Comparison of ENCODE assay signal across 2 cellular contexts in the genomic region with DNA sequence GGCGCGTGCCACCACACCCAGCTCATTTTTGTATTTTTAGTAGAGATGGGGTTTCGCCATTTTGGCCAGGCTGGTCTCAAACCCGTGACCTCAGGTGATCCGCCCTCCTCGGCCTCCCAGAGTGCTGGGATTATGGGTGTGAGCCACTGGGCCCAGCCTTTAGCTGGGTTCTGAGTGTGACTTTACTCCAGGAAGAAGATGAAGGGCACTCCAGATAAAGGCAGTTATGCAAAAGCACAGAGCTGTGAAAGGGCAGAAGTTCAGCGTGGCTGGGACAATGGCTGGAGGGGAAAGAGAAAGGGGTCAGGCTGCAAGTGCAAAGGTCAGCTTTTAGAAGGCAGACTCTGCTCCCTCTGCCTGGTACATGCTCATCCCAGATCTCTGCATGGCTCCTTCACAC.
TF ChIP-seq lines count a peak whose summit lies in the region.

No MANE protein-coding gene starts in this region.

TF ChIP-seq in GM23338, 12 proteins besides CTCF, POLR2A, EP300 and RAD21:
- TF ChIP-seq JUNB (IDR thresholded peaks at IDR 0.05; ENCODE audit: unreplicated experiment) (no peak), NANOG (IDR thresholded peaks at IDR 0.05; ENCODE audit: borderline replicate concordance) (no peak), EZH2phosphoT487 (IDR thresholded peaks at IDR 0.05; ENCODE audit: unreplicated experiment) (no peak), ETS1 (IDR thresholded peaks at IDR 0.05) (no peak), EZH2 (IDR thresholded peaks at IDR 0.05; ENCODE audit: low read depth, unreplicated experiment) (no peak), REST (IDR thresholded peaks at IDR 0.05; ENCODE audit: unreplicated experiment) (no peak), STAT1 (IDR thresholded peaks at IDR 0.05; ENCODE audit: unreplicated experiment) (no peak)
- TF ChIP-seq, protein P1, sequence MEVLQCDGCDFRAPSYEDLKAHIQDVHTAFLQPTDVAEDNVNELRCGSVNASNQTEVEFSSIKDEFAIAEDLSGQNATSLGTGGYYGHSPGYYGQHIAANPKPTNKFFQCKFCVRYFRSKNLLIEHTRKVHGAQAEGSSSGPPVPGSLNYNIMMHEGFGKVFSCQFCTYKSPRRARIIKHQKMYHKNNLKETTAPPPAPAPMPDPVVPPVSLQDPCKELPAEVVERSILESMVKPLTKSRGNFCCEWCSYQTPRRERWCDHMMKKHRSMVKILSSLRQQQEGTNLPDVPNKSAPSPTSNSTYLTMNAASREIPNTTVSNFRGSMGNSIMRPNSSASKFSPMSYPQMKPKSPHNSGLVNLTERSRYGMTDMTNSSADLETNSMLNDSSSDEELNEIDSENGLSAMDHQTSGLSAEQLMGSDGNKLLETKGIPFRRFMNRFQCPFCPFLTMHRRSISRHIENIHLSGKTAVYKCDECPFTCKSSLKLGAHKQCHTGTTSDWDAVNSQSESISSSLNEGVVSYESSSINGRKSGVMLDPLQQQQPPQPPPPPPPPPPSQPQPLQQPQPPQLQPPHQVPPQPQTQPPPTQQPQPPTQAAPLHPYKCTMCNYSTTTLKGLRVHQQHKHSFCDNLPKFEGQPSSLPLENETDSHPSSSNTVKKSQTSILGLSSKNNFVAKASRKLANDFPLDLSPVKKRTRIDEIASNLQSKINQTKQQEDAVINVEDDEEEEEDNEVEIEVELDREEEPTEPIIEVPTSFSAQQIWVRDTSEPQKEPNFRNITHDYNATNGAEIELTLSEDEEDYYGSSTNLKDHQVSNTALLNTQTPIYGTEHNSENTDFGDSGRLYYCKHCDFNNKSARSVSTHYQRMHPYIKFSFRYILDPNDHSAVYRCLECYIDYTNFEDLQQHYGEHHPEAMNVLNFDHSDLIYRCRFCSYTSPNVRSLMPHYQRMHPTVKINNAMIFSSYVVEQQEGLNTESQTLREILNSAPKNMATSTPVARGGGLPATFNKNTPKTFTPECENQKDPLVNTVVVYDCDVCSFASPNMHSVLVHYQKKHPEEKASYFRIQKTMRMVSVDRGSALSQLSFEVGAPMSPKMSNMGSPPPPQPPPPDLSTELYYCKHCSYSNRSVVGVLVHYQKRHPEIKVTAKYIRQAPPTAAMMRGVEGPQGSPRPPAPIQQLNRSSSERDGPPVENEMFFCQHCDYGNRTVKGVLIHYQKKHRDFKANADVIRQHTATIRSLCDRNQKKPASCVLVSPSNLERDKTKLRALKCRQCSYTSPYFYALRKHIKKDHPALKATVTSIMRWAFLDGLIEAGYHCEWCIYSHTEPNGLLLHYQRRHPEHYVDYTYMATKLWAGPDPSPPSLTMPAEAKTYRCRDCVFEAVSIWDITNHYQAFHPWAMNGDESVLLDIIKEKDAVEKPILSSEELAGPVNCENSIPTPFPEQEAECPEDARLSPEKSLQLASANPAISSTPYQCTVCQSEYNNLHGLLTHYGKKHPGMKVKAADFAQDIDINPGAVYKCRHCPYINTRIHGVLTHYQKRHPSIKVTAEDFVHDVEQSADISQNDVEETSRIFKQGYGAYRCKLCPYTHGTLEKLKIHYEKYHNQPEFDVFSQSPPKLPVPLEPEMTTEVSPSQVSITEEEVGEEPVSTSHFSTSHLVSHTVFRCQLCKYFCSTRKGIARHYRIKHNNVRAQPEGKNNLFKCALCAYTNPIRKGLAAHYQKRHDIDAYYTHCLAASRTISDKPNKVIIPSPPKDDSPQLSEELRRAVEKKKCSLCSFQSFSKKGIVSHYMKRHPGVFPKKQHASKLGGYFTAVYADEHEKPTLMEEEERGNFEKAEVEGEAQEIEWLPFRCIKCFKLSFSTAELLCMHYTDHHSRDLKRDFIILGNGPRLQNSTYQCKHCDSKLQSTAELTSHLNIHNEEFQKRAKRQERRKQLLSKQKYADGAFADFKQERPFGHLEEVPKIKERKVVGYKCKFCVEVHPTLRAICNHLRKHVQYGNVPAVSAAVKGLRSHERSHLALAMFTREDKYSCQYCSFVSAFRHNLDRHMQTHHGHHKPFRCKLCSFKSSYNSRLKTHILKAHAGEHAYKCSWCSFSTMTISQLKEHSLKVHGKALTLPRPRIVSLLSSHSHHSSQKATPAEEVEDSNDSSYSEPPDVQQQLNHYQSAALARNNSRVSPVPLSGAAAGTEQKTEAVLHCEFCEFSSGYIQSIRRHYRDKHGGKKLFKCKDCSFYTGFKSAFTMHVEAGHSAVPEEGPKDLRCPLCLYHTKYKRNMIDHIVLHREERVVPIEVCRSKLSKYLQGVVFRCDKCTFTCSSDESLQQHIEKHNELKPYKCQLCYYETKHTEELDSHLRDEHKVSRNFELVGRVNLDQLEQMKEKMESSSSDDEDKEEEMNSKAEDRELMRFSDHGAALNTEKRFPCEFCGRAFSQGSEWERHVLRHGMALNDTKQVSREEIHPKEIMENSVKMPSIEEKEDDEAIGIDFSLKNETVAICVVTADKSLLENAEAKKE (CRISPR knock-in tag; IDR thresholded peaks at IDR 0.05), result no peak

TF ChIP-seq in K562, 482 proteins besides CTCF, POLR2A, EP300 and RAD21:
- TF ChIP-seq SRSF7 (optimal IDR thresholded peaks at IDR 0.05; ENCODE audit: low read depth, low read length), result no peak
- no peak for TF ChIP-seq CEBPG (CRISPR knock-in tag; IDR thresholded peaks at IDR 0.05)
- no peak for TF ChIP-seq CEBPG (tag; conservative IDR thresholded peaks at IDR 0.05 in 1 of 2, IDR thresholded peaks at IDR 0.05 in 1 of 2)
- TF ChIP-seq POLR3G (IDR thresholded peaks at IDR 0.05; ENCODE audit: extremely low read depth, insufficient read length, insufficient replicate concordance), result no peak
- TF ChIP-seq SOX6 (IDR thresholded peaks at IDR 0.05), result 0 out of 2 replicates have a peak, but pooled peaks have one; percentile 10
- TF ChIP-seq, protein P2, sequence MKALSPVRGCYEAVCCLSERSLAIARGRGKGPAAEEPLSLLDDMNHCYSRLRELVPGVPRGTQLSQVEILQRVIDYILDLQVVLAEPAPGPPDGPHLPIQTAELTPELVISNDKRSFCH (CRISPR knock-in tag; IDR thresholded peaks at IDR 0.05), result no peak
- TF ChIP-seq, protein P2 (tag; IDR thresholded peaks at IDR 0.05), result peak; percentile 63; the same call in 1 of the 2 replicates
- no peak for TF ChIP-seq HNRNPUL1 (IDR thresholded peaks at IDR 0.05; ENCODE audit: low read length)
- TF ChIP-seq DMBX1 (CRISPR knock-in tag; IDR thresholded peaks at IDR 0.05; ENCODE audit: borderline replicate concordance), result 0 out of 2 replicates have a peak, but pooled peaks have one; percentile 2
- no peak for TF ChIP-seq FOXJ2 (tag; IDR thresholded peaks at IDR 0.05)
- 0 out of 4 replicates have a peak, but pooled peaks of 1 of the 2 experiments have one; percentile 26 for TF ChIP-seq FOXA3 (CRISPR knock-in tag; conservative IDR thresholded peaks at IDR 0.05 in 1 of 2, IDR thresholded peaks at IDR 0.05 in 1 of 2)
- TF ChIP-seq ADNP (tag; IDR thresholded peaks at IDR 0.05), result no peak
- TF ChIP-seq NCOA1 (IDR thresholded peaks at IDR 0.05; ENCODE audit: low read depth), result no peak
- no peak for TF ChIP-seq UBTF (IDR thresholded peaks at IDR 0.05; ENCODE audit: borderline replicate concordance in 1 of 2, low read depth in 2 of 2, low read length in 2 of 2)
- TF ChIP-seq NR2C1 (IDR thresholded peaks at IDR 0.05), result peak; percentile 65; the same call in 1 of the 2 replicates
- TF ChIP-seq NR2C1 (tag; IDR thresholded peaks at IDR 0.05), result peak; percentile 79
- 0 out of 4 replicates have a peak, but pooled peaks of 1 of the 2 experiments have one; percentile 14 for TF ChIP-seq MAZ (CRISPR knock-in tag; conservative IDR thresholded peaks at IDR 0.05 in 1 of 2, IDR thresholded peaks at IDR 0.05 in 1 of 2)
- TF ChIP-seq, protein P3, sequence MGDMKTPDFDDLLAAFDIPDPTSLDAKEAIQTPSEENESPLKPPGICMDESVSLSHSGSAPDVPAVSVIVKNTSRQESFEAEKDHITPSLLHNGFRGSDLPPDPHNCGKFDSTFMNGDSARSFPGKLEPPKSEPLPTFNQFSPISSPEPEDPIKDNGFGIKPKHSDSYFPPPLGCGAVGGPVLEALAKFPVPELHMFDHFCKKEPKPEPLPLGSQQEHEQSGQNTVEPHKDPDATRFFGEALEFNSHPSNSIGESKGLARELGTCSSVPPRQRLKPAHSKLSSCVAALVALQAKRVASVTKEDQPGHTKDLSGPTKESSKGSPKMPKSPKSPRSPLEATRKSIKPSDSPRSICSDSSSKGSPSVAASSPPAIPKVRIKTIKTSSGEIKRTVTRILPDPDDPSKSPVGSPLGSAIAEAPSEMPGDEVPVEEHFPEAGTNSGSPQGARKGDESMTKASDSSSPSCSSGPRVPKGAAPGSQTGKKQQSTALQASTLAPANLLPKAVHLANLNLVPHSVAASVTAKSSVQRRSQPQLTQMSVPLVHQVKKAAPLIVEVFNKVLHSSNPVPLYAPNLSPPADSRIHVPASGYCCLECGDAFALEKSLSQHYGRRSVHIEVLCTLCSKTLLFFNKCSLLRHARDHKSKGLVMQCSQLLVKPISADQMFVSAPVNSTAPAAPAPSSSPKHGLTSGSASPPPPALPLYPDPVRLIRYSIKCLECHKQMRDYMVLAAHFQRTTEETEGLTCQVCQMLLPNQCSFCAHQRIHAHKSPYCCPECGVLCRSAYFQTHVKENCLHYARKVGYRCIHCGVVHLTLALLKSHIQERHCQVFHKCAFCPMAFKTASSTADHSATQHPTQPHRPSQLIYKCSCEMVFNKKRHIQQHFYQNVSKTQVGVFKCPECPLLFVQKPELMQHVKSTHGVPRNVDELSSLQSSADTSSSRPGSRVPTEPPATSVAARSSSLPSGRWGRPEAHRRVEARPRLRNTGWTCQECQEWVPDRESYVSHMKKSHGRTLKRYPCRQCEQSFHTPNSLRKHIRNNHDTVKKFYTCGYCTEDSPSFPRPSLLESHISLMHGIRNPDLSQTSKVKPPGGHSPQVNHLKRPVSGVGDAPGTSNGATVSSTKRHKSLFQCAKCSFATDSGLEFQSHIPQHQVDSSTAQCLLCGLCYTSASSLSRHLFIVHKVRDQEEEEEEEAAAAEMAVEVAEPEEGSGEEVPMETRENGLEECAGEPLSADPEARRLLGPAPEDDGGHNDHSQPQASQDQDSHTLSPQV (IDR thresholded peaks at IDR 0.05), result 0 out of 2 replicates have a peak, but pooled peaks have one; percentile 22
- no peak for TF ChIP-seq SMAD2 (IDR thresholded peaks at IDR 0.05; ENCODE audit: low read depth, low read length)
- TF ChIP-seq, protein P4, sequence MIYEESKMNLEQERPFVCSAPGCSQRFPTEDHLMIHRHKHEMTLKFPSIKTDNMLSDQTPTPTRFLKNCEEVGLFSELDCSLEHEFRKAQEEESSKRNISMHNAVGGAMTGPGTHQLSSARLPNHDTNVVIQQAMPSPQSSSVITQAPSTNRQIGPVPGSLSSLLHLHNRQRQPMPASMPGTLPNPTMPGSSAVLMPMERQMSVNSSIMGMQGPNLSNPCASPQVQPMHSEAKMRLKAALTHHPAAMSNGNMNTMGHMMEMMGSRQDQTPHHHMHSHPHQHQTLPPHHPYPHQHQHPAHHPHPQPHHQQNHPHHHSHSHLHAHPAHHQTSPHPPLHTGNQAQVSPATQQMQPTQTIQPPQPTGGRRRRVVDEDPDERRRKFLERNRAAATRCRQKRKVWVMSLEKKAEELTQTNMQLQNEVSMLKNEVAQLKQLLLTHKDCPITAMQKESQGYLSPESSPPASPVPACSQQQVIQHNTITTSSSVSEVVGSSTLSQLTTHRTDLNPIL (CRISPR knock-in tag; IDR thresholded peaks at IDR 0.05), result no peak
- TF ChIP-seq LCOR (CRISPR knock-in tag; IDR thresholded peaks at IDR 0.05), result 0 out of 2 replicates have a peak, but pooled peaks have one; percentile 30
- TF ChIP-seq NR2C2 (CRISPR knock-in tag; IDR thresholded peaks at IDR 0.05), result no peak
- TF ChIP-seq NR2C2 (tag; IDR thresholded peaks at IDR 0.05), result peak; percentile 70
